Comparison of ENCODE assay signal across 9 cellular contexts in genomic region chr15:83106994-83107840, GRCh38. TPM values are rescaled to one million over a fixed set of nuclear protein-coding genes. Genes with fewer than 3 reads are reported as not detected.
A peak's percentile ranks its signal among the peaks of the same experiment; 100 is the strongest.
DNase-seq lines count a peak whose midpoint lies in the region; ATAC-seq and TF ChIP-seq lines count a peak whose summit lies in the region.
"Had no signal": no experiment of that assay in that cellular context is flagged by ENCODE, and none has a peak within 500 bp of the region (broad histone marks: within the 10 kb centered on the region; RNA-seq: fewer than 3 reads in every experiment).

TM6SF1 (plus strand) TSS chr15:83107645; CDS start chr15:83107681, 36 bp downstream.

- ATAC-seq in natural killer cell (peak; percentile 52 to 56 (median 55)), GM19395 (IDR thresholded peaks at IDR 0.05; ENCODE audit: unreplicated experiment) (no peak)

- CTCF ChIA-PET in activated CD4-positive, alpha-beta T cell treated with anti-CD3 and anti-CD28 coated beads, Interleukin-2, amount 10 ng/mL, durations not matched to agents 7 days and 5 days (lab: Charles Lee): interaction anchor here (1.3 kb wide), 1 partner anchor 572 kb away, joined by 3 read pairs; no protein-coding TSS in a partner anchor

- DNase-seq in DMS53 treated with DMSO at 0.1 percent for 48 hours (lab: John Stamatoyannopoulos, UW; ENCODE audit: unreplicated experiment): peak; percentile 33
- DNase-seq in H7: peak; percentile 78
- DNase-seq in activated CD4-positive, alpha-beta T cell treated with anti-CD3 and anti-CD28 coated beads, Interleukin-2, amount 10 ng/mL, durations not matched to agents 7 days and 5 days: peak; percentile 30
- no peak for DNase-seq in esophagus muscularis mucosa (ENCODE audit: extremely low spot score)
- DNase-seq in natural killer cell: peak; percentile 42
- DNase-seq in superior temporal gyrus (ENCODE audit: extremely low spot score): no peak
- no peak for DNase-seq in OCI-M2 (lab: John Stamatoyannopoulos, UW; ENCODE audit: unreplicated experiment)

- peak within 1 kb of the TSS; percentile 85 for H3K27ac Mint-ChIP-seq in activated CD4-positive, alpha-beta T cell treated with anti-CD3 and anti-CD28 coated beads, Interleukin-2, amount 10 ng/mL, durations not matched to agents 7 days and 5 days
- peak within 1 kb of the TSS; percentile 69 to 96 for H3K27ac Mint-ChIP-seq in natural killer cell

- no CpG with 5 or more reads among the region's 97 CpGs for WGBS in esophagus muscularis mucosa

- H3K27me3 ChIP-seq in H7 (ENCODE audit: control insufficient read depth, insufficient read depth, low read length) (peaks cover 23% of the 10 kb centered on the region), esophagus muscularis mucosa (peaks cover 0 to 60% (median 15%) of the 10 kb centered on the region in 4 donors)

- no peaks in the 10 kb centered on the region for H3K9me3 ChIP-seq in esophagus muscularis mucosa

- TF ChIP-seq EP300 in esophagus muscularis mucosa (IDR thresholded peaks at IDR 0.05): no peak

- H3K4me3 Mint-ChIP-seq in activated CD4-positive, alpha-beta T cell treated with anti-CD3 and anti-CD28 coated beads, Interleukin-2, amount 10 ng/mL, durations not matched to agents 7 days and 5 days: peak within 1 kb of the TSS; percentile 84
- peak within 1 kb of the TSS; percentile 97 for H3K4me3 Mint-ChIP-seq in natural killer cell

- peak within 1 kb of the TSS; percentile 42 to 73 (median 58) for H3K27ac ChIP-seq in esophagus muscularis mucosa (replicated peaks in 1 of 4)

- H3K4me1 ChIP-seq in esophagus muscularis mucosa: peaks cover 12 to 47% (median 28%) of the 10 kb centered on the region in 4 donors

- no peak for TF ChIP-seq POLR2A in esophagus muscularis mucosa (IDR thresholded peaks at IDR 0.05; ENCODE audit: low read depth)

- H3K36me3 ChIP-seq in H7 (replicated peaks; ENCODE audit: control insufficient read depth, insufficient read depth, low read length): no peaks in the 10 kb centered on the region
- no peaks in the 10 kb centered on the region for H3K36me3 ChIP-seq in esophagus muscularis mucosa

- peaks cover 12% of the 10 kb centered on the region for H3K36me3 Mint-ChIP-seq in activated CD4-positive, alpha-beta T cell treated with anti-CD3 and anti-CD28 coated beads, Interleukin-2, amount 10 ng/mL, durations not matched to agents 7 days and 5 days (ENCODE audit: low read depth)
- no peaks in the 10 kb centered on the region for H3K36me3 Mint-ChIP-seq in natural killer cell

- peaks cover 27% of the 10 kb centered on the region for H3K4me1 Mint-ChIP-seq in activated CD4-positive, alpha-beta T cell treated with anti-CD3 and anti-CD28 coated beads, Interleukin-2, amount 10 ng/mL, durations not matched to agents 7 days and 5 days
- H3K4me1 Mint-ChIP-seq in natural killer cell: peaks cover 26 to 38% of the 10 kb centered on the region in 2 donors

- intact Hi-C loops in esophagus muscularis mucosa (cut with DNase I): no loop called here
- intact Hi-C loops in natural killer cell (cut with micrococcal nuclease): loop anchor here (5.0 kb wide), 1 partner anchor 95 kb away; the partner anchor contains the start of gene C15orf40

- TF ChIP-seq CTCF in esophagus muscularis mucosa (IDR thresholded peaks at IDR 0.05) (no peak), natural killer cell (IDR thresholded peaks at IDR 0.05) (no peak)

- POLR2A ChIA-PET in activated CD4-positive, alpha-beta T cell treated with anti-CD3 and anti-CD28 coated beads, Interleukin-2, amount 10 ng/mL, durations not matched to agents 7 days and 5 days (lab: Charles Lee): no interaction called here

- peak within 1 kb of the TSS; percentile 60 for H3K4me3 ChIP-seq in H7 (ENCODE audit: insufficient read depth, low read depth, low read length)
- peak within 1 kb of the TSS; percentile 55 to 68 (median 61) for H3K4me3 ChIP-seq in esophagus muscularis mucosa

- H3K9me3 Mint-ChIP-seq in activated CD4-positive, alpha-beta T cell treated with anti-CD3 and anti-CD28 coated beads, Interleukin-2, amount 10 ng/mL, durations not matched to agents 7 days and 5 days: no peaks in the 10 kb centered on the region
- no peaks in the 10 kb centered on the region for H3K9me3 Mint-ChIP-seq in natural killer cell

- peaks cover 28% of the 10 kb centered on the region for H3K27me3 Mint-ChIP-seq in activated CD4-positive, alpha-beta T cell treated with anti-CD3 and anti-CD28 coated beads, Interleukin-2, amount 10 ng/mL, durations not matched to agents 7 days and 5 days
- H3K27me3 Mint-ChIP-seq in natural killer cell (ENCODE audit: low read depth in 2 of 2): peaks cover 5 to 8% of the 10 kb centered on the region in 2 donors

RNA-seq across cellular contexts. Expression of gene TM6SF1, which starts in this region (rescaled TPM):
- 0.62 and 0.63 TPM in 2 replicates for total RNA-seq in H7 (2014; rRNA removed; shearing (Covaris generic))
- total RNA-seq in activated CD4-positive, alpha-beta T cell treated with anti-CD3 and anti-CD28 coated beads, Interleukin-2, amount 10 ng/mL, durations not matched to agents 7 days and 5 days: 10 to 100 TPM in 1 of 2 experiments, 1 to 10 TPM in 1; 9.4 to 12.5 TPM
- total RNA-seq in esophagus muscularis mucosa: 1 to 10 TPM; 5.8 to 7.8 (median 6.6) TPM
- total RNA-seq in natural killer cell: 10 to 100 TPM; 10.4 to 15.5 (median 12.6) TPM
- total RNA-seq: RPMI7951 had no signal

Comparison
In these comparisons a context has a peak if more than half of its experiments do, and no peak if none do; other contexts are left out.
1. Peak in DNase-seq and H3K4me3 ChIP-seq in H7; RNA of the gene not detected or under 1 TPM.
2. DNase-seq: peak in DMS53 treated with DMSO at 0.1 percent for 48 hours (single experiment), activated CD4-positive, alpha-beta T cell treated with anti-CD3 and anti-CD28 coated beads, Interleukin-2, amount 10 ng/mL, durations not matched to agents 7 days and 5 days (single experiment) and natural killer cell (single experiment); none in esophagus muscularis mucosa (single experiment), superior temporal gyrus (single experiment) and OCI-M2 (single experiment).